In the genomic region with DNA sequence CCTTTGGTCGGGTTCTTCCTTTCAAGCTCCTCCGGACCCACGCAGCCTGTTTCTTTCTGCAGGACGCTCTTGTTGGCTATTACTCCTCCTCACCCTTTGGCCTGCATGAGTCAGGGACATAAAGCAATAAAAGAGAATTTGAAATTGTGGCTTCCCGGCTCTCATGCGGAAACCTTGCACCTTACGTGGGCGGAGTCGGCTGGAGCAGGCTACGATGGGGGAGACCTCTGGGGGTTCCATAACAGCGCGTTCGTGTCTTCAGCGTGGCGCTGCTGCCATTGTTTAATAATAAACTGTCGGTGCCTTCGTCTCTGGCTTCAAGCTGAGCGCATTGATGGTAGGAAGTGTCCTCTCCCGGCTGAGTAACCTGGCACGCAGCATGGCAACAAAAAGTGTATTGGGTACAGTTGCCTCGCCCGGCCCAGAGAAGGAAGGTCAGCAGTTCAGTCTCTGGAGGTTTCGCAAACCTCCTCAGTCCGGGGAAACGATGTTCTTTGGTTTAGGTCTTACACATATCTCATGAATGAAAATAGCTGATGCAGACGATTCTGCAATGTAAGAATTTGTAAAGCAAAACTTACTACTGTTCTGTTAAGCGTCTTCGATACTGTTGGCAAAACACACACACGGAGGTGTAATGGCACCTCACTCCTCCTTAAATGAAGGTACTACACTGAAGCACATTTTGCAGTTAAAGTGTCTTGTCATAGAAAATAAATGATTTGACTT, we compare ENCODE assay signal across 8 cellular contexts. TPM values are rescaled to one million over a fixed set of nuclear protein-coding genes. Genes with fewer than 3 reads are reported as not detected.
DNase-seq lines count a peak whose midpoint lies in the region; ATAC-seq and TF ChIP-seq lines count a peak whose summit lies in the region.

No MANE protein-coding gene starts in this region.

- H3K27me3 Mint-ChIP-seq in MCF 10A (ENCODE audit: insufficient read depth, unreplicated experiment), result no peaks in the 10 kb centered on the region
- H3K27me3 Mint-ChIP-seq in stimulated activated memory B cell treated with anti-CD40 and anti-IgM and Interleukin-4, amounts not matched to agents 10 μg/mL and 1 μg/mL and 100 μg/mL, for 72 hours, result peaks cover 9% of the 10 kb centered on the region

- CTCF ChIA-PET in MCF 10A (lab: Yijun Ruan, JAX), result interaction anchor here (1.1 kb wide), 1 partner anchor 19 kb away, joined by 3 read pairs; no protein-coding TSS in a partner anchor

- peak overlapping the region; percentile 94 for H3K4me3 ChIP-seq in kidney epithelial cell (ENCODE audit: low read depth, low read length)

- intact Hi-C loops in MCF 10A (cut with micrococcal nuclease), result loop anchor here (1.0 to 2.0 kb wide), 2 partner anchors 96 to 127 kb away; no protein-coding TSS in a partner anchor

- no peaks in the 10 kb centered on the region for H3K36me3 Mint-ChIP-seq in MCF 10A (ENCODE audit: insufficient read depth, unreplicated experiment)
- H3K36me3 Mint-ChIP-seq in stimulated activated memory B cell treated with anti-CD40 and anti-IgM and Interleukin-4, amounts not matched to agents 10 μg/mL and 1 μg/mL and 100 μg/mL, for 72 hours, result peaks cover under 1% of the 10 kb centered on the region

- POLR2A ChIA-PET in MCF 10A (lab: Yijun Ruan, JAX), result interaction anchor here (0.6 to 6.4 kb wide), 45 partner anchors 9 to 763 kb away, joined by 3 to 107 read pairs (median 4); a partner anchor contains a TSS

- H3K4me3 Mint-ChIP-seq in MCF 10A (ENCODE audit: unreplicated experiment), result peak overlapping the region; percentile 97
- H3K4me3 Mint-ChIP-seq in stimulated activated memory B cell treated with anti-CD40 and anti-IgM and Interleukin-4, amounts not matched to agents 10 μg/mL and 1 μg/mL and 100 μg/mL, for 72 hours, result peak overlapping the region; percentile 95

- DNase-seq in AML-193 (lab: John Stamatoyannopoulos, UW) (peak; percentile 89 to 90), NOMO-1 treated with dmso at 0.1 percent for 144 hours (lab: John Stamatoyannopoulos, UW; ENCODE audit: unreplicated experiment) (peak; percentile 86), MCF 10A (ENCODE audit: unreplicated experiment) (peak; percentile 87), kidney epithelial cell (ENCODE audit: low read depth) (no peak), SW480 (ENCODE audit: low spot score) (no peak)

- peak overlapping the region; percentile 99 for H3K27ac Mint-ChIP-seq in MCF 10A (ENCODE audit: low read depth, unreplicated experiment)
- H3K27ac Mint-ChIP-seq in stimulated activated memory B cell treated with anti-CD40 and anti-IgM and Interleukin-4, amounts not matched to agents 10 μg/mL and 1 μg/mL and 100 μg/mL, for 72 hours, result peak overlapping the region; percentile 98

- no peaks in the 10 kb centered on the region for H3K36me3 ChIP-seq in kidney epithelial cell (ENCODE audit: control insufficient read depth, insufficient read depth, low read length)

- no TSS peak for BruUV-seq in MCF 10A (replicated peaks; lab: Mats Ljungman, UMichigan)

- no peak for TF ChIP-seq CTCF in MCF 10A (IDR thresholded peaks at IDR 0.05; ENCODE audit: unreplicated experiment)
- TF ChIP-seq CTCF in kidney epithelial cell (IDR thresholded peaks at IDR 0.05; ENCODE audit: insufficient read depth, low read length, poor library complexity, severe bottlenecking), result no peak

- no peaks in the 10 kb centered on the region for H3K27me3 ChIP-seq in kidney epithelial cell (ENCODE audit: control insufficient read depth, insufficient read depth, low read length)

- H3K9me3 Mint-ChIP-seq in MCF 10A (ENCODE audit: unreplicated experiment), result no peaks in the 10 kb centered on the region
- H3K9me3 Mint-ChIP-seq in stimulated activated memory B cell treated with anti-CD40 and anti-IgM and Interleukin-4, amounts not matched to agents 10 μg/mL and 1 μg/mL and 100 μg/mL, for 72 hours, result no peaks in the 10 kb centered on the region

- H3K4me1 Mint-ChIP-seq in MCF 10A (ENCODE audit: insufficient read depth, unreplicated experiment), result peaks cover 6% of the 10 kb centered on the region
- H3K4me1 Mint-ChIP-seq in stimulated activated memory B cell treated with anti-CD40 and anti-IgM and Interleukin-4, amounts not matched to agents 10 μg/mL and 1 μg/mL and 100 μg/mL, for 72 hours, result peaks cover 29% of the 10 kb centered on the region

- ATAC-seq in GM18520 (IDR thresholded peaks at IDR 0.05; ENCODE audit: unreplicated experiment), result peak; percentile 3
- peak; percentile 19 for ATAC-seq in HG02981 (IDR thresholded peaks at IDR 0.05; ENCODE audit: unreplicated experiment)
- peak; percentile 55 for ATAC-seq in stimulated activated memory B cell treated with anti-CD40 and anti-IgM and Interleukin-4, amounts not matched to agents 10 μg/mL and 1 μg/mL and 100 μg/mL, for 72 hours

RNA-seq across cellular contexts. Expression of a gene that starts 0.6 kb away (rescaled TPM):
- total RNA-seq in MCF 10A (2022), result 20.6 and 20.9 TPM in 2 replicates
- total RNA-seq in kidney epithelial cell, result 11.6 and 14.1 TPM in 2 replicates

RNA-seq across cellular contexts. Expression of a gene that starts 4.5 kb away (rescaled TPM):
- not detected in 2 replicates for total RNA-seq in MCF 10A (2022)
- not detected in 2 replicates for total RNA-seq in kidney epithelial cell

Comparison
In these comparisons a context has a peak if more than half of its experiments do, and no peak if none do; other contexts are left out.
1. DNase-seq: peak in AML-193 (2 of 2), NOMO-1 treated with dmso at 0.1 percent for 144 hours (single experiment) and MCF 10A (single experiment); none in kidney epithelial cell (single experiment) and SW480 (single experiment).
2. ATAC-seq: peak in every context shown above with its lines; median percentile 55 in stimulated activated memory B cell treated with anti-CD40 and anti-IgM and Interleukin-4, amounts not matched to agents 10 μg/mL and 1 μg/mL and 100 μg/mL, for 72 hours; 19 in HG02981; 3 in GM18520.